Comparison of ENCODE assay signal across 8 cellular contexts in genomic region chr4:105894570-105895323, GRCh38. TPM values are rescaled to one million over a fixed set of nuclear protein-coding genes. Genes with fewer than 3 reads are reported as not detected.
DNase-seq lines count a peak whose midpoint lies in the region; ATAC-seq and TF ChIP-seq lines count a peak whose summit lies in the region.

No MANE protein-coding gene starts in this region.

- DNase-seq in COLO668 (lab: John Stamatoyannopoulos, UW; ENCODE audit: unreplicated experiment) (peak; percentile 86), cerebellum (ENCODE audit: low spot score) (peak; percentile 4), mucosa of gallbladder (ENCODE audit: low spot score) (peak; percentile 15), cortex of kidney (lab: John Stamatoyannopoulos, UW) (no peak), Ammon's horn (ENCODE audit: low spot score) (no peak)
- DNase-seq in activated effector memory CD4-positive, alpha-beta T cell treated with Interleukin-2 at 50 U/mL for 16 hours: no peak

- no peak for TF ChIP-seq EP300 in Ishikawa (IDR thresholded peaks at IDR 0.05; ENCODE audit: borderline replicate concordance)

- TF ChIP-seq RAD21 in Ishikawa (IDR thresholded peaks at IDR 0.05; ENCODE audit: low read depth): no peak

- ATAC-seq in GM21367 (IDR thresholded peaks at IDR 0.05; ENCODE audit: unreplicated experiment): peak; percentile 37

TF ChIP-seq in Ishikawa, 13 proteins besides CTCF, POLR2A, EP300 and RAD21:
- no peak; the same call in 1 of the 2 replicates for TF ChIP-seq TAF1 (IDR thresholded peaks at IDR 0.05; ENCODE audit: low read depth)
- no peak for TF ChIP-seq TEAD4 (IDR thresholded peaks at IDR 0.05)
- peak; percentile 24; the same call in 1 of the 2 replicates for TF ChIP-seq ZBTB7A (IDR thresholded peaks at IDR 0.05; ENCODE audit: low read depth)
- TF ChIP-seq YY1 (IDR thresholded peaks at IDR 0.05; ENCODE audit: low read depth): no peak
- no peak for TF ChIP-seq TCF12 (IDR thresholded peaks at IDR 0.05; ENCODE audit: low read depth)
- TF ChIP-seq MAX (IDR thresholded peaks at IDR 0.05): peak; percentile 60
- TF ChIP-seq REST (IDR thresholded peaks at IDR 0.05; ENCODE audit: low read depth): no peak
- no peak for TF ChIP-seq NFIC (IDR thresholded peaks at IDR 0.05)
- TF ChIP-seq CEBPB (IDR thresholded peaks at IDR 0.05): no peak

RNA-seq across cellular contexts. Expression of gene NPNT, which starts 0.5 kb away (rescaled TPM):
- total RNA-seq in cerebellum (2.0 TPM), mucosa of gallbladder (141 TPM)

Comparison
In these comparisons a context has a peak if more than half of its experiments do, and no peak if none do; other contexts are left out.
1. DNase-seq: peak in COLO668 (single experiment), cerebellum (single experiment) and mucosa of gallbladder (single experiment); none in cortex of kidney (single experiment), Ammon's horn (single experiment) and activated effector memory CD4-positive, alpha-beta T cell treated with Interleukin-2 at 50 U/mL for 16 hours (single experiment).
2. RNA of gene NPNT, which starts 0.5 kb away (total RNA-seq): 141 TPM in mucosa of gallbladder (single experiment); 2.0 TPM in cerebellum (single experiment); every median in the first group is over 10 times any median in the second.